1 cellular context compared by ENCODE assay signal in genomic region chr17:82030470-82031302, GRCh38.
TF ChIP-seq lines count a peak whose summit lies in the region.

No MANE protein-coding gene starts in this region.

TF ChIP-seq in HEK293, 187 proteins besides CTCF, POLR2A, EP300 and RAD21 (continued from another document and continues in another):
- TF ChIP-seq, protein P1, sequence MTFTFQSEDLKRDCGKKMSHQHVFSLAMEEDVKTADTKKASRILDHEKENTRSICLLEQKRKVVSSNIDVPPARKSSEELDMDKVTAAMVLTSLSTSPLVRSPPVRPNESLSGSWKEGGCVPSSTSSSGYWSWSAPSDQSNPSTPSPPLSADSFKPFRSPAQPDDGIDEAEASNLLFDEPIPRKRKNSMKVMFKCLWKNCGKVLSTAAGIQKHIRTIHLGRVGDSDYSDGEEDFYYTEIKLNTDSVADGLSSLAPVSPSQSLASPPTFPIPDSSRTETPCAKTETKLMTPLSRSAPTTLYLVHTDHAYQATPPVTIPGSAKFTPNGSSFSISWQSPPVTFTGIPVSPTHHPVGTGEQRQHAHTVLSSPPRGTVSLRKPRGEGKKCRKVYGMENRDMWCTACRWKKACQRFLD (tag by site-specific recombination; IDR thresholded peaks at IDR 0.05) = no peak
- TF ChIP-seq ZNF248 (tag by site-specific recombination; IDR thresholded peaks at IDR 0.05) (no peak), ZBTB1 (tag by site-specific recombination; IDR thresholded peaks at IDR 0.05) (peak; percentile 89), ZNF366 (tag by site-specific recombination; conservative IDR thresholded peaks at IDR 0.05) (0 out of 2 replicates have a peak, but pooled peaks have one; percentile 16), ZNF544 (tag by site-specific recombination; IDR thresholded peaks at IDR 0.05) (no peak), ZNF341 (tag by site-specific recombination; IDR thresholded peaks at IDR 0.05; ENCODE audit: low read depth) (peak; percentile 53), TRIM28 (IDR thresholded peaks at IDR 0.05; ENCODE audit: borderline replicate concordance, low read length) (no peak), ZNF624 (tag by site-specific recombination; IDR thresholded peaks at IDR 0.05) (no peak), ZNF423 (tag by site-specific recombination; IDR thresholded peaks at IDR 0.05) (peak; percentile 46; the same call in 1 of the 2 replicates), ZFP3 (tag by site-specific recombination; IDR thresholded peaks at IDR 0.05; ENCODE audit: low read depth) (no peak), ZNF580 (tag by site-specific recombination; IDR thresholded peaks at IDR 0.05) (no peak), ZNF184 (tag by site-specific recombination; IDR thresholded peaks at IDR 0.05) (no peak), ZNF221 (tag by site-specific recombination; IDR thresholded peaks at IDR 0.05; ENCODE audit: borderline replicate concordance) (no peak), ZNF146 (tag by site-specific recombination; IDR thresholded peaks at IDR 0.05) (no peak; the same call in 1 of the 2 replicates), ZNF561 (tag by site-specific recombination; IDR thresholded peaks at IDR 0.05; ENCODE audit: borderline replicate concordance) (peak; percentile 47; the same call in 1 of the 2 replicates), ZNF24 (tag by site-specific recombination; IDR thresholded peaks at IDR 0.05) (peak; percentile 30; the same call in 1 of the 2 replicates), INSM2 (tag by site-specific recombination; IDR thresholded peaks at IDR 0.05) (no peak), ZNF585B (tag by site-specific recombination; IDR thresholded peaks at IDR 0.05) (no peak), BCL11A (tag by site-specific recombination; IDR thresholded peaks at IDR 0.05; ENCODE audit: low read depth) (no peak; the same call in 1 of the 2 replicates), SETDB1 (IDR thresholded peaks at IDR 0.05; ENCODE audit: insufficient read length, low read length) (no peak), ZBTB8A (tag by site-specific recombination; IDR thresholded peaks at IDR 0.05) (peak; percentile 90), ZNF114 (tag by site-specific recombination; IDR thresholded peaks at IDR 0.05) (no peak), ZNF837 (tag by site-specific recombination; IDR thresholded peaks at IDR 0.05) (no peak), ZNF792 (tag by site-specific recombination; IDR thresholded peaks at IDR 0.05) (no peak), KLF10 (tag by site-specific recombination; IDR thresholded peaks at IDR 0.05) (peak; percentile 66; the same call in 1 of the 2 replicates), ZNF391 (tag by site-specific recombination; IDR thresholded peaks at IDR 0.05; ENCODE audit: borderline replicate concordance, low read depth) (peak; percentile 76; the same call in 1 of the 2 replicates), ZBTB44 (tag by site-specific recombination; IDR thresholded peaks at IDR 0.05) (no peak), OVOL3 (tag by site-specific recombination; IDR thresholded peaks at IDR 0.05) (no peak), PRDM6 (tag by site-specific recombination; IDR thresholded peaks at IDR 0.05) (no peak), ZNF596 (tag by site-specific recombination; IDR thresholded peaks at IDR 0.05) (no peak), ZNF10 (tag by site-specific recombination; IDR thresholded peaks at IDR 0.05) (no peak), OSR2 (tag by site-specific recombination; IDR thresholded peaks at IDR 0.05) (no peak), ZSCAN30 (tag by site-specific recombination; IDR thresholded peaks at IDR 0.05) (0 out of 2 replicates have a peak, but pooled peaks have one; percentile 72), ZNF513 (tag by site-specific recombination; IDR thresholded peaks at IDR 0.05) (no peak), WT1 (tag by site-specific recombination; IDR thresholded peaks at IDR 0.05) (0 out of 2 replicates have a peak, but pooled peaks have one; percentile 47), ZBTB21 (tag by site-specific recombination; IDR thresholded peaks at IDR 0.05) (no peak), ZNF416 (tag by site-specific recombination; IDR thresholded peaks at IDR 0.05) (no peak), ZNF529 (tag by site-specific recombination; IDR thresholded peaks at IDR 0.05; ENCODE audit: insufficient replicate concordance) (no peak), SP2 (tag by site-specific recombination; IDR thresholded peaks at IDR 0.05) (peak; percentile 48), ZNF48 (tag by site-specific recombination; IDR thresholded peaks at IDR 0.05) (no peak), ZNF132 (tag by site-specific recombination; IDR thresholded peaks at IDR 0.05; ENCODE audit: borderline replicate concordance) (no peak), ZEB2 (tag by site-specific recombination; IDR thresholded peaks at IDR 0.05) (peak; percentile 96), ZNF660 (tag by site-specific recombination; IDR thresholded peaks at IDR 0.05) (peak; percentile 59), ZNF174 (tag by site-specific recombination; IDR thresholded peaks at IDR 0.05) (no peak), ZNF626 (tag by site-specific recombination; IDR thresholded peaks at IDR 0.05) (no peak), GLI2 (tag by site-specific recombination; IDR thresholded peaks at IDR 0.05; ENCODE audit: borderline replicate concordance, low read depth) (no peak), ZBTB20 (tag by site-specific recombination; IDR thresholded peaks at IDR 0.05) (peak; percentile 78), ZNF19 (tag by site-specific recombination; IDR thresholded peaks at IDR 0.05; ENCODE audit: low read depth) (no peak), ZNF16 (tag by site-specific recombination; IDR thresholded peaks at IDR 0.05; ENCODE audit: low read depth) (no peak), FEZF1 (tag by site-specific recombination; IDR thresholded peaks at IDR 0.05) (no peak), ZNF2 (tag by site-specific recombination; IDR thresholded peaks at IDR 0.05) (peak; percentile 95), ZNF707 (tag by site-specific recombination; IDR thresholded peaks at IDR 0.05) (no peak), MZF1 (tag by site-specific recombination; IDR thresholded peaks at IDR 0.05; ENCODE audit: borderline replicate concordance) (no peak), ZFP37 (tag by site-specific recombination; IDR thresholded peaks at IDR 0.05) (peak; percentile 88), ZNF521 (tag by site-specific recombination; IDR thresholded peaks at IDR 0.05) (no peak), ZBTB17 (tag by site-specific recombination; IDR thresholded peaks at IDR 0.05) (peak; percentile 68; the same call in 1 of the 2 replicates), RBAK (tag by site-specific recombination; IDR thresholded peaks at IDR 0.05) (no peak), ZNF571 (tag by site-specific recombination; IDR thresholded peaks at IDR 0.05) (no peak), ZNF148 (tag by site-specific recombination; IDR thresholded peaks at IDR 0.05; ENCODE audit: borderline replicate concordance) (no peak), ZNF600 (tag by site-specific recombination; IDR thresholded peaks at IDR 0.05) (peak; percentile 96)
- TF ChIP-seq, protein P2, sequence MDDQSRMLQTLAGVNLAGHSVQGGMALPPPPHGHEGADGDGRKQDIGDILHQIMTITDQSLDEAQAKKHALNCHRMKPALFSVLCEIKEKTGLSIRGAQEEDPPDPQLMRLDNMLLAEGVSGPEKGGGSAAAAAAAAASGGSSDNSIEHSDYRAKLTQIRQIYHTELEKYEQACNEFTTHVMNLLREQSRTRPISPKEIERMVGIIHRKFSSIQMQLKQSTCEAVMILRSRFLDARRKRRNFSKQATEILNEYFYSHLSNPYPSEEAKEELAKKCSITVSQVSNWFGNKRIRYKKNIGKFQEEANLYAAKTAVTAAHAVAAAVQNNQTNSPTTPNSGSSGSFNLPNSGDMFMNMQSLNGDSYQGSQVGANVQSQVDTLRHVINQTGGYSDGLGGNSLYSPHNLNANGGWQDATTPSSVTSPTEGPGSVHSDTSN (CRISPR knock-in tag; IDR thresholded peaks at IDR 0.05) = peak; percentile 69; the same call in 1 of the 2 replicates
- TF ChIP-seq, protein P3, sequence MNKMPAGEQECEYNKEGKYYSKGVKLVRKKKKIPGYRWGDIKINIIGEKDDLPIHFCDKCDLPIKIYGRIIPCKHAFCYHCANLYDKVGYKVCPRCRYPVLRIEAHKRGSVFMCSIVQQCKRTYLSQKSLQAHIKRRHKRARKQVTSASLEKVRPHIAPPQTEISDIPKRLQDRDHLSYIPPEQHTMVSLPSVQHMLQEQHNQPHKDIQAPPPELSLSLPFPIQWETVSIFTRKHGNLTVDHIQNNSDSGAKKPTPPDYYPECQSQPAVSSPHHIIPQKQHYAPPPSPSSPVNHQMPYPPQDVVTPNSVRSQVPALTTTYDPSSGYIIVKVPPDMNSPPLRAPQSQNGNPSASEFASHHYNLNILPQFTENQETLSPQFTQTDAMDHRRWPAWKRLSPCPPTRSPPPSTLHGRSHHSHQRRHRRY (tag by site-specific recombination; IDR thresholded peaks at IDR 0.05) = no peak
- TF ChIP-seq, protein P4, sequence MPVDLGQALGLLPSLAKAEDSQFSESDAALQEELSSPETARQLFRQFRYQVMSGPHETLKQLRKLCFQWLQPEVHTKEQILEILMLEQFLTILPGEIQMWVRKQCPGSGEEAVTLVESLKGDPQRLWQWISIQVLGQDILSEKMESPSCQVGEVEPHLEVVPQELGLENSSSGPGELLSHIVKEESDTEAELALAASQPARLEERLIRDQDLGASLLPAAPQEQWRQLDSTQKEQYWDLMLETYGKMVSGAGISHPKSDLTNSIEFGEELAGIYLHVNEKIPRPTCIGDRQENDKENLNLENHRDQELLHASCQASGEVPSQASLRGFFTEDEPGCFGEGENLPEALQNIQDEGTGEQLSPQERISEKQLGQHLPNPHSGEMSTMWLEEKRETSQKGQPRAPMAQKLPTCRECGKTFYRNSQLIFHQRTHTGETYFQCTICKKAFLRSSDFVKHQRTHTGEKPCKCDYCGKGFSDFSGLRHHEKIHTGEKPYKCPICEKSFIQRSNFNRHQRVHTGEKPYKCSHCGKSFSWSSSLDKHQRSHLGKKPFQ (tag by site-specific recombination; IDR thresholded peaks at IDR 0.05) = no peak
